23 cellular contexts compared by ENCODE assay signal in genomic region chr7:87202705-87203104, GRCh38. TPM values are rescaled to one million over a fixed set of nuclear protein-coding genes. Genes with fewer than 3 reads are reported as not detected.
A peak's percentile ranks its signal among the peaks of the same experiment; 100 is the strongest.
DNase-seq lines count a peak whose midpoint lies in the region; ATAC-seq, FAIRE-seq and TF ChIP-seq lines count a peak whose summit lies in the region.
"Had no signal": no experiment of that assay in that cellular context is flagged by ENCODE, and none has a peak within 500 bp of the region (broad histone marks: within the 10 kb centered on the region; RNA-seq: fewer than 3 reads in every experiment).

No MANE protein-coding gene starts in this region.

- ATAC-seq in GM18907 (IDR thresholded peaks at IDR 0.05; ENCODE audit: unreplicated experiment) (peak; percentile 63), HG03159 (IDR thresholded peaks at IDR 0.05; ENCODE audit: unreplicated experiment) (peak; percentile 68), HG02852 (IDR thresholded peaks at IDR 0.05; ENCODE audit: unreplicated experiment) (no peak)
- ATAC-seq: activated naive CD4-positive, alpha-beta T cell treated with anti-CD3 and anti-CD28 coated beads, Interleukin-2, amount 50 U/mL, for 72 hours; HCT116; psoas muscle had no signal

- no peak overlapping the region for H3K4me2 ChIP-seq in mesenchymal stem cell (ENCODE audit: low read length, poor library complexity, severe bottlenecking)

- H3K79me1 ChIP-seq in mesenchymal stem cell (replicated peaks; ENCODE audit: low read length, poor library complexity, severe bottlenecking), result peaks cover 11% of the 10 kb centered on the region

- H2BK5ac ChIP-seq in mesenchymal stem cell (ENCODE audit: low read depth, low read length, poor library complexity, severe bottlenecking), result no peak overlapping the region

- DNase-seq in GM12891 (ENCODE audit: insufficient read length, low spot score), result no peak
- no peak for DNase-seq in endothelial cell (ENCODE audit: low spot score)
- DNase-seq in endodermal cell, result no peak
- no peak for DNase-seq in mesenchymal stem cell
- DNase-seq: activated CD4-positive, alpha-beta T cell treated with anti-CD3 and anti-CD28 coated beads for 1 hour; activated CD8-positive, alpha-beta memory T cell treated with anti-CD3 and anti-CD28 coated beads, Interleukin-2, amount 50 U/mL, for 48 hours; colonic mucosa; hippocampal formation; mesendoderm; MG63; NCI-H1694; NCI-H345; psoas muscle had no signal

- H3K4me3 Mint-ChIP-seq in endothelial cell (ENCODE audit: unreplicated experiment), result peak overlapping the region; percentile 37
- no peak overlapping the region for H3K4me3 Mint-ChIP-seq in endodermal cell
- H3K4me3 Mint-ChIP-seq: brain had no signal

- no peak overlapping the region for H2BK120ac ChIP-seq in mesenchymal stem cell (ENCODE audit: low read depth, low read length)

- no peak overlapping the region for H4K91ac ChIP-seq in mesenchymal stem cell (ENCODE audit: low read length)

- no peak for FAIRE-seq in GM12891 (lab: Jason Lieb, UNC)
- FAIRE-seq: D721Med, keratinocyte had no signal

- no peak overlapping the region for H2BK12ac ChIP-seq in mesenchymal stem cell (ENCODE audit: low read length in 2 of 2)

- H3K36me3 Mint-ChIP-seq in endothelial cell (ENCODE audit: low read depth, unreplicated experiment) (peaks cover 64% of the 10 kb centered on the region), endodermal cell (ENCODE audit: low read depth) (peaks cover 81% of the 10 kb centered on the region)

- H3K27me3 Mint-ChIP-seq in endothelial cell (ENCODE audit: unreplicated experiment) (peaks cover 10% of the 10 kb centered on the region), endodermal cell (ENCODE audit: insufficient read depth) (no peaks in the 10 kb centered on the region)
- H3K27me3 Mint-ChIP-seq: brain had no signal

- H3K4me1 ChIP-seq in endodermal cell (ENCODE audit: control insufficient read depth, insufficient read depth, low read length) (no peaks in the 10 kb centered on the region), mesenchymal stem cell (ENCODE audit: control insufficient read depth, insufficient read depth, low read depth, low read length) (peaks cover 3% of the 10 kb centered on the region)

- H3K18ac ChIP-seq in mesenchymal stem cell (ENCODE audit: low read depth in 1 of 2, low read length in 2 of 2), result no peak overlapping the region

- H3K9ac ChIP-seq in endodermal cell (ENCODE audit: extremely low read depth, low read length, poor library complexity, severe bottlenecking), result no peak overlapping the region
- H3K9ac ChIP-seq in mesenchymal stem cell (ENCODE audit: low read length), result no peak overlapping the region

- H2AK5ac ChIP-seq in mesenchymal stem cell (ENCODE audit: low read length, severe bottlenecking), result no peak overlapping the region

- no peak overlapping the region for H3K4ac ChIP-seq in mesenchymal stem cell (ENCODE audit: low read depth in 1 of 2, low read length in 2 of 2)

- no peak overlapping the region for H2BK15ac ChIP-seq in mesenchymal stem cell (ENCODE audit: low read depth, poor library complexity, severe bottlenecking)

- peaks cover 60% of the 10 kb centered on the region for H3K36me3 ChIP-seq in endodermal cell (ENCODE audit: control insufficient read depth, insufficient read depth, low read length)
- peaks cover 10 to 51% of the 10 kb centered on the region in 2 experiments for H3K36me3 ChIP-seq in mesenchymal stem cell (ENCODE audit: control insufficient read depth in 1 of 2, insufficient read depth in 2 of 2, low read depth in 1 of 2, low read length in 2 of 2)
- H3K36me3 ChIP-seq: colonic mucosa had no signal

- no peak overlapping the region for H2AFZ ChIP-seq in mesenchymal stem cell (ENCODE audit: low read depth, low read length)

- 96% methylated on average over 2 of the region's 2 CpGs for WGBS in endodermal cell (ENCODE audit: insufficient coverage in 1 of 2, insufficient read length in 1 of 2), 2 experiments
- WGBS in mesenchymal stem cell, result 96% methylated on average over 2 of the region's 2 CpGs

- H3K9me3 ChIP-seq in endodermal cell (ENCODE audit: control insufficient read depth, low read length), result peaks cover 56% of the 10 kb centered on the region
- H3K9me3 ChIP-seq in mesenchymal stem cell (ENCODE audit: control insufficient read depth, low read length), result peaks cover 25% of the 10 kb centered on the region
- H3K9me3 ChIP-seq: colonic mucosa, MG63 had no signal

- H3K14ac ChIP-seq in mesenchymal stem cell (ENCODE audit: low read length in 2 of 2), result no peak overlapping the region

- peaks cover 45% of the 10 kb centered on the region for H3K4me1 Mint-ChIP-seq in endothelial cell (ENCODE audit: unreplicated experiment)
- H3K4me1 Mint-ChIP-seq in endodermal cell, result no peaks in the 10 kb centered on the region

- H3K4me3 ChIP-seq in endodermal cell (ENCODE audit: low read length) (no peak overlapping the region), mesenchymal stem cell (ENCODE audit: insufficient read depth in 1 of 2, low read depth in 1 of 2, low read length in 2 of 2) (no peak overlapping the region)
- H3K4me3 ChIP-seq: colonic mucosa, MG63, psoas muscle, SJSA1, suprapubic skin had no signal

- no peak overlapping the region for H4K8ac ChIP-seq in mesenchymal stem cell (ENCODE audit: low read length)

- no peak for TF ChIP-seq CTCF in endothelial cell (IDR thresholded peaks at IDR 0.05; ENCODE audit: unreplicated experiment)
- TF ChIP-seq CTCF in endodermal cell (conservative IDR thresholded peaks at IDR 0.05), result no peak

- no peak overlapping the region for H3K23ac ChIP-seq in mesenchymal stem cell (ENCODE audit: low read length in 2 of 2)

- peaks cover 24% of the 10 kb centered on the region for H3K9me3 Mint-ChIP-seq in endothelial cell (ENCODE audit: unreplicated experiment)
- H3K9me3 Mint-ChIP-seq in endodermal cell, result peaks cover 42% of the 10 kb centered on the region

- H3K27ac ChIP-seq in endodermal cell (ENCODE audit: low read depth, low read length) (no peak overlapping the region), mesenchymal stem cell (ENCODE audit: low read length, poor library complexity, severe bottlenecking) (no peak overlapping the region)
- H3K27ac ChIP-seq: colonic mucosa, psoas muscle, SJSA1, suprapubic skin had no signal

- TF ChIP-seq POLR2A in GM12891 (IDR thresholded peaks at IDR 0.05; ENCODE audit: low read depth, low read length), result 0 out of 2 replicates have a peak, but pooled peaks have one; percentile 50

- H3K27me3 ChIP-seq in endodermal cell (ENCODE audit: control insufficient read depth, insufficient read depth, low read length, poor library complexity, severe bottlenecking) (no peaks in the 10 kb centered on the region), mesenchymal stem cell (ENCODE audit: control insufficient read depth in 1 of 2, insufficient read depth in 1 of 2, low read length in 2 of 2) (no peaks in the 10 kb centered on the region)
- H3K27me3 ChIP-seq: colonic mucosa, MG63, suprapubic skin had no signal

- peak overlapping the region; percentile 93 for H3K27ac Mint-ChIP-seq in endothelial cell (ENCODE audit: unreplicated experiment)
- no peak overlapping the region for H3K27ac Mint-ChIP-seq in endodermal cell

TF ChIP-seq in GM12891, 5 proteins besides CTCF, POLR2A, EP300 and RAD21:
- no peak for TF ChIP-seq POU2F2 (IDR thresholded peaks at IDR 0.05; ENCODE audit: low read depth, low read length)
- no peak for TF ChIP-seq POLR2AphosphoS5 (IDR thresholded peaks at IDR 0.05; ENCODE audit: low read depth, low read length)
- TF ChIP-seq PAX5 (IDR thresholded peaks at IDR 0.05; ENCODE audit: insufficient read depth, low read length, severe bottlenecking), result no peak
- TF ChIP-seq SPI1 (IDR thresholded peaks at IDR 0.05; ENCODE audit: low read depth, low read length), result no peak
- TF ChIP-seq TAF1 (IDR thresholded peaks at IDR 0.05; ENCODE audit: low read depth, low read length), result no peak

RNA-seq across cellular contexts. Expression of gene TMEM243, which starts 16.8 kb away (rescaled TPM):
- 90.1 TPM for polyA plus RNA-seq in GM12891 (2012; ENCODE audit: low read depth, missing spikeins)
- total RNA-seq in endothelial cell (ENCODE audit: unreplicated experiment) (44.9 TPM), endodermal cell (10 to 100 TPM; 21.7 to 22.3 TPM)
- 18.5 TPM for polyA plus RNA-seq in endodermal cell (2013, experiment 1 of 2)
- 16.6 TPM for polyA plus RNA-seq in endodermal cell (2013, experiment 2 of 2)
- 32.0 TPM for polyA plus RNA-seq in mesenchymal stem cell (2013, experiment 1 of 2)
- 34.5 TPM for polyA plus RNA-seq in mesenchymal stem cell (2013, experiment 2 of 2)

RNA-seq across cellular contexts. Expression of gene DMTF1, which starts 50.5 kb away (rescaled TPM):
- 53.0 TPM for polyA plus RNA-seq in GM12891 (2012; ENCODE audit: low read depth, missing spikeins)
- total RNA-seq in endothelial cell (ENCODE audit: unreplicated experiment) (106 TPM), endodermal cell (100 to 1,000 TPM; 129 to 152 TPM)
- 112 TPM for polyA plus RNA-seq in endodermal cell (2013, experiment 1 of 2)
- polyA plus RNA-seq in endodermal cell (2013, experiment 2 of 2), result 99.8 TPM
- 36.8 TPM for polyA plus RNA-seq in mesenchymal stem cell (2013, experiment 1 of 2)
- 34.2 TPM for polyA plus RNA-seq in mesenchymal stem cell (2013, experiment 2 of 2)
